Comparison of ENCODE assay signal across 9 cellular contexts in genomic region chr17:40021471-40021961, GRCh38. TPM values are rescaled to one million over a fixed set of nuclear protein-coding genes. Genes with fewer than 3 reads are reported as not detected.
DNase-seq lines count a peak whose midpoint lies in the region; ATAC-seq, FAIRE-seq and TF ChIP-seq lines count a peak whose summit lies in the region.
"Had no signal": no experiment of that assay in that cellular context is flagged by ENCODE, and none has a peak within 500 bp of the region (broad histone marks: within the 10 kb centered on the region; RNA-seq: fewer than 3 reads in every experiment).

No MANE protein-coding gene starts in this region.

- no peak for ATAC-seq in activated T-cell treated with anti-CD3 and anti-CD28 coated beads, Interleukin-2, amount 50 U/mL, for 4 hours
- ATAC-seq in HG03280 (IDR thresholded peaks at IDR 0.05; ENCODE audit: unreplicated experiment), result no peak

- H3K27ac ChIP-seq in stomach (peak overlapping the region in 4 of 5 donors; percentile 22 to 77 (median 70)), kidney (ENCODE audit: low read depth in 2 of 2, low read length in 2 of 2) (no peak overlapping the region)

- no peak for TF ChIP-seq CTCF in fibroblast of mammary gland (conservative IDR thresholded peaks at IDR 0.05; ENCODE audit: control insufficient read depth, insufficient read depth, low read depth, low read length)
- TF ChIP-seq CTCF in stomach (IDR thresholded peaks at IDR 0.05), result no peak
- no peak for TF ChIP-seq CTCF in kidney (IDR thresholded peaks at IDR 0.05; ENCODE audit: borderline replicate concordance, extremely low read depth, insufficient read depth)

- intact Hi-C loops in stomach (cut with DNase I; ENCODE audit: low total_unique reads) (loop anchor here (10.0 kb wide), 1 partner anchor 63 kb away; no protein-coding TSS in a partner anchor), kidney (cut with DNase I) (no loop called here)

- DNase-seq in GM04504 (ENCODE audit: low read depth) (peak; percentile 64), SK-MEL-5 (ENCODE audit: low read depth, low spot score) (peak; percentile 55), fibroblast of mammary gland (ENCODE audit: low read depth) (peak; percentile 95), stomach (no peak), kidney (no peak)
- DNase-seq in activated T-cell treated with anti-CD3 and anti-CD28 coated beads, Interleukin-2, amount 50 U/mL, for 24 hours, result no peak
- no peak for DNase-seq in activated T-cell treated with anti-CD3 and anti-CD28 coated beads, Interleukin-2, amount 50 U/mL, for 4 hours
- DNase-seq: nucleus accumbens had no signal

- TF ChIP-seq EP300 in stomach (IDR thresholded peaks at IDR 0.05), result no peak

- H3K4me1 ChIP-seq in stomach (peaks cover 66 to 90% (median 72%) of the 10 kb centered on the region in 4 donors), kidney (ENCODE audit: control insufficient read depth in 1 of 2, insufficient read depth in 1 of 2, low read depth in 1 of 2, low read length in 2 of 2) (peaks cover 0 to 7% of the 10 kb centered on the region in 2 donors)

- FAIRE-seq in kidney (lab: Jason Lieb, UNC), result no peak

- TF ChIP-seq POLR2A in stomach (IDR thresholded peaks at IDR 0.05), result no peak

- peaks cover 82% of the 10 kb centered on the region for H3K36me3 Mint-ChIP-seq in activated T-cell treated with anti-CD3 and anti-CD28 coated beads, Interleukin-2, amount 50 U/mL, for 24 hours (ENCODE audit: low read depth)
- H3K36me3 Mint-ChIP-seq in activated T-cell treated with anti-CD3 and anti-CD28 coated beads, Interleukin-2, amount 50 U/mL, for 4 hours (ENCODE audit: insufficient read depth), result peaks cover 20% of the 10 kb centered on the region

- no peak overlapping the region for H3K9ac ChIP-seq in kidney (ENCODE audit: low read length in 2 of 2)

- H3K4me3 ChIP-seq in fibroblast of mammary gland (ENCODE audit: control insufficient read depth, low read depth, low read length), result no peak overlapping the region
- H3K4me3 ChIP-seq in stomach, result no peak overlapping the region
- H3K4me3 ChIP-seq in kidney (ENCODE audit: low read length in 2 of 2), result no peak overlapping the region

- H3K36me3 ChIP-seq in stomach (peaks cover 43 to 68% (median 67%) of the 10 kb centered on the region in 4 donors), kidney (ENCODE audit: control insufficient read depth in 1 of 2, insufficient read depth in 2 of 2, low read length in 2 of 2) (peaks cover 24 to 30% of the 10 kb centered on the region in 2 donors)

- H3K9me3 ChIP-seq in stomach (no peaks in the 10 kb centered on the region), kidney (ENCODE audit: control insufficient read depth in 1 of 2, low read length in 2 of 2) (no peaks in the 10 kb centered on the region)

- H3K27ac Mint-ChIP-seq in activated T-cell treated with anti-CD3 and anti-CD28 coated beads, Interleukin-2, amount 50 U/mL, for 24 hours, result no peak overlapping the region

- H3K27me3 Mint-ChIP-seq in activated T-cell treated with anti-CD3 and anti-CD28 coated beads, Interleukin-2, amount 50 U/mL, for 24 hours, result no peaks in the 10 kb centered on the region
- no peaks in the 10 kb centered on the region for H3K27me3 Mint-ChIP-seq in activated T-cell treated with anti-CD3 and anti-CD28 coated beads, Interleukin-2, amount 50 U/mL, for 4 hours (ENCODE audit: low read depth)

- in situ Hi-C loops in SK-MEL-5 (cut with HindIII; ENCODE audit: low pct_unique_long_range_greater_than_20kb, low sequenced_read_pairs), result no loop called here

- no peaks in the 10 kb centered on the region for H3K9me3 Mint-ChIP-seq in activated T-cell treated with anti-CD3 and anti-CD28 coated beads, Interleukin-2, amount 50 U/mL, for 24 hours
- no peaks in the 10 kb centered on the region for H3K9me3 Mint-ChIP-seq in activated T-cell treated with anti-CD3 and anti-CD28 coated beads, Interleukin-2, amount 50 U/mL, for 4 hours

- H3K4me1 Mint-ChIP-seq in activated T-cell treated with anti-CD3 and anti-CD28 coated beads, Interleukin-2, amount 50 U/mL, for 24 hours (ENCODE audit: low read depth), result peaks cover 14% of the 10 kb centered on the region
- H3K4me1 Mint-ChIP-seq in activated T-cell treated with anti-CD3 and anti-CD28 coated beads, Interleukin-2, amount 50 U/mL, for 4 hours (ENCODE audit: low read depth), result peaks cover 14% of the 10 kb centered on the region

- H3K4me3 Mint-ChIP-seq in activated T-cell treated with anti-CD3 and anti-CD28 coated beads, Interleukin-2, amount 50 U/mL, for 24 hours, result no peak overlapping the region
- no peak overlapping the region for H3K4me3 Mint-ChIP-seq in activated T-cell treated with anti-CD3 and anti-CD28 coated beads, Interleukin-2, amount 50 U/mL, for 4 hours

- WGBS in stomach, 5 donors, result 61 to 82% (median 74%) methylated on average over 8 of the region's 8 CpGs

- H3K27me3 ChIP-seq in stomach, result no peaks in the 10 kb centered on the region

RNA-seq across cellular contexts. Expression of gene CSF3, which starts 6.3 kb away (rescaled TPM):
- not detected in 2 replicates for total RNA-seq in SK-MEL-5 (2014; rRNA removed; shearing (Covaris generic))
- 0.06 TPM in 1 of 2 replicates, not detected in the other for polyA plus RNA-seq in SK-MEL-5 (2015; cell fraction: cytosol; rRNA removed)
- not detected in 2 replicates for polyA plus RNA-seq in SK-MEL-5 (2015; cell fraction: nucleus; rRNA removed)
- total RNA-seq in stomach, result 1 to 10 TPM in 2 of 5 donors, under 1 TPM in 1, not detected in 2; 0.55 to 1.7 (median 1.2) TPM
- 10 to 100 TPM in 1 of 3 donors, 1 to 10 TPM in 2; 1.4 to 16.2 (median 4.0) TPM for polyA plus RNA-seq in stomach
- not detected for total RNA-seq in kidney
- polyA plus RNA-seq in kidney (ENCODE audit: insufficient read depth, low read depth, low replicate concordance), result not detected
- not detected for total RNA-seq in activated T-cell treated with anti-CD3 and anti-CD28 coated beads, Interleukin-2, amount 50 U/mL, for 4 hours

RNA-seq across cellular contexts. Expression of gene MED24, which starts 32.7 kb away (rescaled TPM):
- 29.6 and 34.0 TPM in 2 replicates for total RNA-seq in SK-MEL-5 (2014; rRNA removed; shearing (Covaris generic))
- polyA plus RNA-seq in SK-MEL-5 (2015; cell fraction: cytosol; rRNA removed), result 57.2 and 71.2 TPM in 2 replicates
- polyA plus RNA-seq in SK-MEL-5 (2015; cell fraction: nucleus; rRNA removed), result 280 and 317 TPM in 2 replicates
- total RNA-seq in stomach (100 to 1,000 TPM in 2 of 5 donors, 10 to 100 TPM in 3; 55.4 to 336 (median 91.6) TPM), kidney (66.3 TPM)
- polyA plus RNA-seq in stomach (10 to 100 TPM; 24.1 to 49.5 (median 32.7) TPM), kidney (ENCODE audit: insufficient read depth, low read depth, low replicate concordance) (53.7 TPM)
- 100 to 1,000 TPM; 133 to 140 (median 134) TPM for total RNA-seq in activated T-cell treated with anti-CD3 and anti-CD28 coated beads, Interleukin-2, amount 50 U/mL, for 4 hours

RNA-seq across cellular contexts. Expression of gene PSMD3, which starts 40.9 kb away (rescaled TPM):
- total RNA-seq in SK-MEL-5 (2014; rRNA removed; shearing (Covaris generic)), result 125 and 129 TPM in 2 replicates
- 179 and 216 TPM in 2 replicates for polyA plus RNA-seq in SK-MEL-5 (2015; cell fraction: cytosol; rRNA removed)
- polyA plus RNA-seq in SK-MEL-5 (2015; cell fraction: nucleus; rRNA removed), result 115 and 138 TPM in 2 replicates
- total RNA-seq in stomach (100 to 1,000 TPM in 1 of 5 donors, 10 to 100 TPM in 4; 13.4 to 140 (median 41.7) TPM), kidney (66.4 TPM)
- polyA plus RNA-seq in stomach (10 to 100 TPM; 45.9 to 53.8 (median 51.2) TPM), kidney (ENCODE audit: insufficient read depth, low read depth, low replicate concordance) (63.6 TPM)
- total RNA-seq in activated T-cell treated with anti-CD3 and anti-CD28 coated beads, Interleukin-2, amount 50 U/mL, for 4 hours, result 100 to 1,000 TPM; 276 to 288 (median 280) TPM

RNA-seq across cellular contexts. Expression of gene THRA, which starts 41.2 kb away (rescaled TPM):
- total RNA-seq in SK-MEL-5 (2014; rRNA removed; shearing (Covaris generic)), result 14.3 and 15.9 TPM in 2 replicates
- 19.3 and 27.3 TPM in 2 replicates for polyA plus RNA-seq in SK-MEL-5 (2015; cell fraction: cytosol; rRNA removed)
- 8.4 and 14.7 TPM in 2 replicates for polyA plus RNA-seq in SK-MEL-5 (2015; cell fraction: nucleus; rRNA removed)
- total RNA-seq in stomach (10 to 100 TPM; 21.1 to 52.2 (median 38.4) TPM), kidney (63.9 TPM)
- polyA plus RNA-seq in stomach (10 to 100 TPM; 21.4 to 37.0 (median 26.4) TPM), kidney (ENCODE audit: insufficient read depth, low read depth, low replicate concordance) (40.8 TPM)
- 10 to 100 TPM in 2 of 3 donors, 1 to 10 TPM in 1; 6.6 to 12.4 (median 10.3) TPM for total RNA-seq in activated T-cell treated with anti-CD3 and anti-CD28 coated beads, Interleukin-2, amount 50 U/mL, for 4 hours

RNA-seq across cellular contexts. Expression of gene GSDMA, which starts 58.7 kb away (rescaled TPM):
- total RNA-seq in SK-MEL-5 (2014; rRNA removed; shearing (Covaris generic)), result not detected in 2 replicates
- not detected in 2 replicates for polyA plus RNA-seq in SK-MEL-5 (2015; cell fraction: cytosol; rRNA removed)
- polyA plus RNA-seq in SK-MEL-5 (2015; cell fraction: nucleus; rRNA removed), result not detected in 2 replicates
- total RNA-seq in stomach, result not detected
- under 1 TPM in 2 of 3 donors, not detected in 1; 0.08 to 0.92 TPM for polyA plus RNA-seq in stomach
- total RNA-seq in kidney, result 0.47 TPM
- 0.80 TPM for polyA plus RNA-seq in kidney (ENCODE audit: insufficient read depth, low read depth, low replicate concordance)
- total RNA-seq in activated T-cell treated with anti-CD3 and anti-CD28 coated beads, Interleukin-2, amount 50 U/mL, for 4 hours, result 1 to 10 TPM in 1 of 3 donors, under 1 TPM in 2; 0.32 to 1.6 (median 0.41) TPM

Comparison
In these comparisons a context has a peak if more than half of its experiments do, and no peak if none do; other contexts are left out.
1. DNase-seq: peak in GM04504 (single experiment), SK-MEL-5 (single experiment) and fibroblast of mammary gland (single experiment); none in stomach (single experiment), activated T-cell treated with anti-CD3 and anti-CD28 coated beads, Interleukin-2, amount 50 U/mL, for 24 hours (single experiment), kidney (single experiment) and activated T-cell treated with anti-CD3 and anti-CD28 coated beads, Interleukin-2, amount 50 U/mL, for 4 hours (single experiment).
2. H3K27ac ChIP-seq: peak in stomach (4 of 5); none in kidney (0 of 2).